In genomic region chr3:46006646-46007045, GRCh38 we compare ENCODE assay signal across 13 cellular contexts. TPM values are rescaled to one million over a fixed set of nuclear protein-coding genes. Genes with fewer than 3 reads are reported as not detected.
DNase-seq lines count a peak whose midpoint lies in the region; ATAC-seq and TF ChIP-seq lines count a peak whose summit lies in the region.
"Had no signal": no experiment of that assay in that cellular context is flagged by ENCODE, and none has a peak within 500 bp of the region (broad histone marks: within the 10 kb centered on the region; RNA-seq: fewer than 3 reads in every experiment).

No MANE protein-coding gene starts in this region.

- no peaks in the 10 kb centered on the region for H3K9me3 ChIP-seq in colonic mucosa
- H3K9me3 ChIP-seq in hepatocyte (ENCODE audit: low read depth) = no peaks in the 10 kb centered on the region
- no peaks in the 10 kb centered on the region for H3K9me3 ChIP-seq in tibial artery

- H3K36me3 ChIP-seq in colonic mucosa = no peaks in the 10 kb centered on the region
- H3K36me3 ChIP-seq in hepatocyte (replicated peaks; ENCODE audit: insufficient read depth, low read depth) = no peaks in the 10 kb centered on the region
- H3K36me3 ChIP-seq in tibial artery = no peaks in the 10 kb centered on the region
- H3K36me3 ChIP-seq: cardiac muscle cell had no signal

- H4K20me1 ChIP-seq in hepatocyte (ENCODE audit: insufficient read depth, poor library complexity, severe bottlenecking) = no peaks in the 10 kb centered on the region

- no peaks in the 10 kb centered on the region for H3K9me2 ChIP-seq in hepatocyte (replicated peaks; ENCODE audit: insufficient read depth)

- peak; percentile 88 for DNase-seq in LHCN-M2 (ENCODE audit: low read depth)
- no peak for DNase-seq in colonic mucosa
- peak; percentile 15 for DNase-seq in hepatocyte (ENCODE audit: low spot score)
- no peak for DNase-seq in tibial artery
- DNase-seq in SHP77 (lab: John Stamatoyannopoulos, UW) = no peak
- no peak for DNase-seq in NCI-H748 treated with DMSO at 0.1 percent for 48 hours (lab: John Stamatoyannopoulos, UW)
- DNase-seq: KBM-7, NCI-H2107 had no signal

- H3K4me1 ChIP-seq in colonic mucosa = no peaks in the 10 kb centered on the region
- peaks cover 3% of the 10 kb centered on the region for H3K4me1 ChIP-seq in hepatocyte (ENCODE audit: insufficient read depth)
- peaks cover 0 to 13% (median 6%) of the 10 kb centered on the region in 4 donors for H3K4me1 ChIP-seq in tibial artery

- peak overlapping the region; percentile 42 for H3K27ac ChIP-seq in colonic mucosa
- peak overlapping the region; percentile 41 for H3K27ac ChIP-seq in hepatocyte
- H3K27ac ChIP-seq in tibial artery = peak overlapping the region; percentile 22 to 36
- H3K27ac ChIP-seq: cardiac muscle cell, PC-9, VCaP had no signal

- no peak overlapping the region for H3K4me2 ChIP-seq in hepatocyte
- H3K4me2 ChIP-seq: PC-9 had no signal

- H2AFZ ChIP-seq in hepatocyte = no peak overlapping the region
- H2AFZ ChIP-seq: PC-9 had no signal

- no peaks in the 10 kb centered on the region for H3K27me3 ChIP-seq in colonic mucosa
- H3K27me3 ChIP-seq in hepatocyte = no peaks in the 10 kb centered on the region
- no peaks in the 10 kb centered on the region for H3K27me3 ChIP-seq in tibial artery
- H3K27me3 ChIP-seq: cardiac muscle cell had no signal

- TF ChIP-seq CTCF in colonic mucosa (IDR thresholded peaks at IDR 0.05) (no peak), hepatocyte (IDR thresholded peaks at IDR 0.05; ENCODE audit: poor library complexity) (no peak), tibial artery (IDR thresholded peaks at IDR 0.05) (no peak)

- H3K9ac ChIP-seq in colonic mucosa (ENCODE audit: low read depth in 2 of 2, low read length in 2 of 2) = no peak overlapping the region

- no peaks in the 10 kb centered on the region for H3K79me2 ChIP-seq in hepatocyte

- intact Hi-C loops in colonic mucosa (cut with DNase I) = no loop called here
- intact Hi-C loops in tibial artery (cut with DNase I; ENCODE audit: low total_unique reads) = no loop called here

- 68% methylated on average over 2 of the region's 2 CpGs for WGBS in hepatocyte (ENCODE audit: low lambda C conversion rate, missing lambda C conversion rate)

- H3K4me3 ChIP-seq in colonic mucosa = no peak overlapping the region
- no peak overlapping the region for H3K4me3 ChIP-seq in hepatocyte
- no peak overlapping the region for H3K4me3 ChIP-seq in tibial artery
- H3K4me3 ChIP-seq: cardiac muscle cell, PC-9 had no signal

- ATAC-seq in GM21367 (IDR thresholded peaks at IDR 0.05; ENCODE audit: unreplicated experiment) (no peak), GM18867 (IDR thresholded peaks at IDR 0.05; ENCODE audit: unreplicated experiment) (no peak)

RNA-seq across cellular contexts. Expression of gene FYCO1, which starts 11.0 kb away (rescaled TPM):
- total RNA-seq in LHCN-M2 (2014; rRNA removed) (5.7 and 10.8 TPM in 2 replicates), colonic mucosa (10 to 100 TPM; 21.7 to 30.8 TPM), hepatocyte (23.0 and 26.8 TPM in 2 replicates)
- 8.6 TPM for polyA plus RNA-seq in LHCN-M2 (2012)
- 7.5 and 9.0 TPM in 2 replicates for polyA plus RNA-seq in hepatocyte

RNA-seq across cellular contexts. Expression of gene XCR1, which starts 20.6 kb away (rescaled TPM):
- total RNA-seq in LHCN-M2 (2014; rRNA removed) (0.06 TPM in 1 of 2 replicates, not detected in the other), colonic mucosa (under 1 TPM; 0.05 to 0.17 TPM), hepatocyte (0.27 and 0.40 TPM in 2 replicates)
- polyA plus RNA-seq in LHCN-M2 (2012) = not detected
- 0.30 and 0.86 TPM in 2 replicates for polyA plus RNA-seq in hepatocyte
- total RNA-seq: cardiac muscle cell had no signal
- polyA plus RNA-seq: cardiac muscle cell had no signal

Comparison
In these comparisons a context has a peak if more than half of its experiments do, and no peak if none do; other contexts are left out.
1. DNase-seq: peak in LHCN-M2 (single experiment) and hepatocyte (single experiment); none in colonic mucosa (single experiment), tibial artery (0 of 2), SHP77 (0 of 2) and NCI-H748 treated with DMSO at 0.1 percent for 48 hours (single experiment).
2. Peak in every context shown above with its lines, with median percentiles within 50 percentile points of each other: H3K27ac ChIP-seq.